In the genomic region with DNA sequence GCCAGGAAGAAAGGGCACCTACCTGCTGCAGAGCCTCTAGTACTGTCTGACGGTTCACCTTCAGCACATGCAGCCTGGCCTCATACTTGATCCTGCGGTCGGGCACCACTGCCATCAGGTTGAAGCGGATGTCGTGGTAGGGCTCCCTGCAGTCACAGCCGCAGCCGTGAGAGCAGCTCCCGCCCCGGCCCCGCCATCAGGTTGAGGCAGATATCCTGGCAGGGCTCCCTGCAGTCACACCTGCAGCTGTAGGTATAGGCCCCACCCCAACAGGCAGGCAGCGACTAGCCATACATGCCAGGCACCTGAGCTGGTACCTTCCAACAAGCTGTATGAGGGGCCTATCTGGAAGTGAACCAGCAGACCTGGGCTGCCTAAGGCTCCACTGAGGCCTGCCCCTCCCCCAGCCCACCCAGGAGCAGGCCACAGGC, we compare ENCODE assay signal across 2 cellular contexts.
TF ChIP-seq lines count a peak whose summit lies in the region.

No MANE protein-coding gene starts in this region.

TF ChIP-seq in K562, 482 proteins besides CTCF, POLR2A, EP300 and RAD21:
- TF ChIP-seq, protein P1, sequence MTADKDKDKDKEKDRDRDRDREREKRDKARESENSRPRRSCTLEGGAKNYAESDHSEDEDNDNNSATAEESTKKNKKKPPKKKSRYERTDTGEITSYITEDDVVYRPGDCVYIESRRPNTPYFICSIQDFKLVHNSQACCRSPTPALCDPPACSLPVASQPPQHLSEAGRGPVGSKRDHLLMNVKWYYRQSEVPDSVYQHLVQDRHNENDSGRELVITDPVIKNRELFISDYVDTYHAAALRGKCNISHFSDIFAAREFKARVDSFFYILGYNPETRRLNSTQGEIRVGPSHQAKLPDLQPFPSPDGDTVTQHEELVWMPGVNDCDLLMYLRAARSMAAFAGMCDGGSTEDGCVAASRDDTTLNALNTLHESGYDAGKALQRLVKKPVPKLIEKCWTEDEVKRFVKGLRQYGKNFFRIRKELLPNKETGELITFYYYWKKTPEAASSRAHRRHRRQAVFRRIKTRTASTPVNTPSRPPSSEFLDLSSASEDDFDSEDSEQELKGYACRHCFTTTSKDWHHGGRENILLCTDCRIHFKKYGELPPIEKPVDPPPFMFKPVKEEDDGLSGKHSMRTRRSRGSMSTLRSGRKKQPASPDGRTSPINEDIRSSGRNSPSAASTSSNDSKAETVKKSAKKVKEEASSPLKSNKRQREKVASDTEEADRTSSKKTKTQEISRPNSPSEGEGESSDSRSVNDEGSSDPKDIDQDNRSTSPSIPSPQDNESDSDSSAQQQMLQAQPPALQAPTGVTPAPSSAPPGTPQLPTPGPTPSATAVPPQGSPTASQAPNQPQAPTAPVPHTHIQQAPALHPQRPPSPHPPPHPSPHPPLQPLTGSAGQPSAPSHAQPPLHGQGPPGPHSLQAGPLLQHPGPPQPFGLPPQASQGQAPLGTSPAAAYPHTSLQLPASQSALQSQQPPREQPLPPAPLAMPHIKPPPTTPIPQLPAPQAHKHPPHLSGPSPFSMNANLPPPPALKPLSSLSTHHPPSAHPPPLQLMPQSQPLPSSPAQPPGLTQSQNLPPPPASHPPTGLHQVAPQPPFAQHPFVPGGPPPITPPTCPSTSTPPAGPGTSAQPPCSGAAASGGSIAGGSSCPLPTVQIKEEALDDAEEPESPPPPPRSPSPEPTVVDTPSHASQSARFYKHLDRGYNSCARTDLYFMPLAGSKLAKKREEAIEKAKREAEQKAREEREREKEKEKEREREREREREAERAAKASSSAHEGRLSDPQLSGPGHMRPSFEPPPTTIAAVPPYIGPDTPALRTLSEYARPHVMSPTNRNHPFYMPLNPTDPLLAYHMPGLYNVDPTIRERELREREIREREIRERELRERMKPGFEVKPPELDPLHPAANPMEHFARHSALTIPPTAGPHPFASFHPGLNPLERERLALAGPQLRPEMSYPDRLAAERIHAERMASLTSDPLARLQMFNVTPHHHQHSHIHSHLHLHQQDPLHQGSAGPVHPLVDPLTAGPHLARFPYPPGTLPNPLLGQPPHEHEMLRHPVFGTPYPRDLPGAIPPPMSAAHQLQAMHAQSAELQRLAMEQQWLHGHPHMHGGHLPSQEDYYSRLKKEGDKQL (CRISPR knock-in tag; IDR thresholded peaks at IDR 0.05; ENCODE audit: borderline replicate concordance): no peak
- no peak for TF ChIP-seq HOXB6 (CRISPR knock-in tag; IDR thresholded peaks at IDR 0.05; ENCODE audit: borderline replicate concordance)
- peak; percentile 35; the same call in 1 of the 2 replicates for TF ChIP-seq RBFOX2 (IDR thresholded peaks at IDR 0.05; ENCODE audit: low read depth, low read length)
- no peak for TF ChIP-seq TEAD2 (tag; IDR thresholded peaks at IDR 0.05)

TF ChIP-seq in HEK293T, 16 proteins besides CTCF, POLR2A, EP300 and RAD21:
- no peak for TF ChIP-seq SUZ12 (IDR thresholded peaks at IDR 0.05)
- TF ChIP-seq L3MBTL2 (conservative IDR thresholded peaks at IDR 0.05): no peak
- no peak for TF ChIP-seq LEF1 (IDR thresholded peaks at IDR 0.05; ENCODE audit: borderline replicate concordance)
- no peak for TF ChIP-seq CTBP1 (IDR thresholded peaks at IDR 0.05; ENCODE audit: borderline replicate concordance)
- no peak for TF ChIP-seq TARDBP (IDR thresholded peaks at IDR 0.05)
- no peak for TF ChIP-seq FOXM1 (IDR thresholded peaks at IDR 0.05; ENCODE audit: borderline replicate concordance)
- no peak for TF ChIP-seq ELF4 (IDR thresholded peaks at IDR 0.05)
- TF ChIP-seq FOXA1 (IDR thresholded peaks at IDR 0.05): no peak
- no peak for TF ChIP-seq ARNT (IDR thresholded peaks at IDR 0.05)
- no peak for TF ChIP-seq BHLHE40 (IDR thresholded peaks at IDR 0.05; ENCODE audit: borderline replicate concordance)
- no peak for TF ChIP-seq ZNF384 (IDR thresholded peaks at IDR 0.05)
- TF ChIP-seq SP1 (IDR thresholded peaks at IDR 0.05): no peak
